ENCODE assay signal across 26 cellular contexts in genomic region chr7:52154382-52154781, GRCh38.
DNase-seq lines count a peak whose midpoint lies in the region; ATAC-seq and TF ChIP-seq lines count a peak whose summit lies in the region.
"Had no signal": no experiment of that assay in that cellular context is flagged by ENCODE, and none has a peak within 500 bp of the region (broad histone marks: within the 10 kb centered on the region; RNA-seq: fewer than 3 reads in every experiment).

No MANE protein-coding gene starts in this region.

- no peaks in the 10 kb centered on the region for H3K27me3 ChIP-seq in breast epithelium
- H3K27me3 ChIP-seq: ascending aorta, spleen, vagina had no signal

- H4K20me1 ChIP-seq in OCI-LY7 (ENCODE audit: insufficient read depth, low read length), result no peaks in the 10 kb centered on the region

- H3K27me3 Mint-ChIP-seq in MCF 10A (ENCODE audit: insufficient read depth, unreplicated experiment) (no peaks in the 10 kb centered on the region), endothelial cell (ENCODE audit: unreplicated experiment) (peaks cover 1% of the 10 kb centered on the region)
- H3K27me3 Mint-ChIP-seq in activated T-helper 2 cell treated with anti-CD3 and anti-CD28 coated beads, Interferon-gamma antibody, Interleukin-2, Interleukin-4, amounts not matched to agents 10 μg/mL and 5 μg/mL and 100 μg/mL, durations not matched to agents 14 hours and 24 hours and 36 hours (ENCODE audit: low read depth), result no peaks in the 10 kb centered on the region
- H3K27me3 Mint-ChIP-seq: activated CD8-positive, alpha-beta T cell treated with anti-CD3 and anti-CD28 coated beads for 36 hours; CD4-positive, alpha-beta memory T cell had no signal

- intact Hi-C loops in MCF 10A (cut with micrococcal nuclease), result no loop called here
- intact Hi-C loops in breast epithelium (cut with DNase I; ENCODE audit: low total_unique reads), result no loop called here
- intact Hi-C loops in OCI-LY7 (cut with micrococcal nuclease; ENCODE audit: unreplicated experiment), result no loop called here
- intact Hi-C loops in activated T-helper 2 cell treated with anti-CD3 and anti-CD28 coated beads, Interferon-gamma antibody, Interleukin-2, Interleukin-4, amounts not matched to agents 10 μg/mL and 5 μg/mL and 100 μg/mL, durations not matched to agents 14 hours and 24 hours and 36 hours (cut with micrococcal nuclease), result no loop called here

- no peaks in the 10 kb centered on the region for H3K4me1 Mint-ChIP-seq in MCF 10A (ENCODE audit: insufficient read depth, unreplicated experiment)
- no peaks in the 10 kb centered on the region for H3K4me1 Mint-ChIP-seq in endothelial cell (ENCODE audit: unreplicated experiment)
- H3K4me1 Mint-ChIP-seq in activated T-helper 2 cell treated with anti-CD3 and anti-CD28 coated beads, Interferon-gamma antibody, Interleukin-2, Interleukin-4, amounts not matched to agents 10 μg/mL and 5 μg/mL and 100 μg/mL, durations not matched to agents 14 hours and 24 hours and 36 hours (ENCODE audit: low read depth), result no peaks in the 10 kb centered on the region
- H3K4me1 Mint-ChIP-seq: CD4-positive, alpha-beta memory T cell; immature natural killer cell had no signal

- H3K36me3 ChIP-seq in breast epithelium (no peaks in the 10 kb centered on the region), OCI-LY7 (ENCODE audit: insufficient read depth, low read length) (no peaks in the 10 kb centered on the region)
- H3K36me3 ChIP-seq: ascending aorta, spleen, vagina had no signal

- H3K27ac Mint-ChIP-seq in MCF 10A (ENCODE audit: low read depth, unreplicated experiment), result no peak overlapping the region
- no peak overlapping the region for H3K27ac Mint-ChIP-seq in endothelial cell (ENCODE audit: unreplicated experiment)
- no peak overlapping the region for H3K27ac Mint-ChIP-seq in activated T-helper 2 cell treated with anti-CD3 and anti-CD28 coated beads, Interferon-gamma antibody, Interleukin-2, Interleukin-4, amounts not matched to agents 10 μg/mL and 5 μg/mL and 100 μg/mL, durations not matched to agents 14 hours and 24 hours and 36 hours
- H3K27ac Mint-ChIP-seq in activated naive CD4-positive, alpha-beta T cell treated with anti-CD3 and anti-CD28 coated beads, Interleukin-2, amount 50 U/mL, for 72 hours, result no peak overlapping the region
- H3K27ac Mint-ChIP-seq: activated CD8-positive, alpha-beta T cell treated with anti-CD3 and anti-CD28 coated beads for 36 hours; activated naive CD4-positive, alpha-beta T cell treated with anti-CD3 and anti-CD28 coated beads for 36 hours; CD4-positive, alpha-beta memory T cell; HFFc6; immature natural killer cell; T-helper 1 cell treated with Interleukin-12 subunit alpha and Interleukin-12 subunit beta and Interleukin-4 antibody, amounts not matched to agents 30 μg/mL and 1 μg/mL, for 36 hours had no signal

- peak; percentile 1 for DNase-seq in MCF 10A (ENCODE audit: unreplicated experiment)
- no peak for DNase-seq in breast epithelium (ENCODE audit: low spot score in 2 of 2)
- DNase-seq in OCI-LY7 (ENCODE audit: low spot score), result no peak
- no peak for DNase-seq in endothelial cell (ENCODE audit: low spot score)
- no peak for DNase-seq in activated T-helper 2 cell treated with anti-CD3 and anti-CD28 coated beads, Interferon-gamma antibody, Interleukin-2, Interleukin-4, amounts not matched to agents 10 μg/mL and 5 μg/mL and 100 μg/mL, durations not matched to agents 14 hours and 24 hours and 36 hours (ENCODE audit: low spot score)
- no peak for DNase-seq in ureter (ENCODE audit: low spot score)
- no peak for DNase-seq in activated naive CD4-positive, alpha-beta T cell treated with anti-CD3 and anti-CD28 coated beads, Interleukin-2, amount 50 U/mL, for 72 hours (ENCODE audit: low spot score in 2 of 2)
- DNase-seq: activated CD8-positive, alpha-beta T cell treated with anti-CD3 and anti-CD28 coated beads for 36 hours; activated naive CD4-positive, alpha-beta T cell treated with anti-CD3 and anti-CD28 coated beads for 36 hours; activated T-cell treated with anti-CD3 and anti-CD28 coated beads, Interleukin-2, amount 50 U/mL, for 1 hour; CD4-positive, alpha-beta memory T cell; DND-41; effector memory CD4-positive, alpha-beta T cell; HFFc6; immature natural killer cell; KBM-7; left ventricle myocardium superior; mucosa of descending colon; NCI-H1092; NCI-H2081; NCI-H69; spleen had no signal

- TF ChIP-seq CTCF in MCF 10A (IDR thresholded peaks at IDR 0.05; ENCODE audit: unreplicated experiment), result peak; percentile 14
- no peak for TF ChIP-seq CTCF in breast epithelium (IDR thresholded peaks at IDR 0.05)
- TF ChIP-seq CTCF in OCI-LY7 (conservative IDR thresholded peaks at IDR 0.05; ENCODE audit: low read length), result 0 out of 2 replicates have a peak, but pooled peaks have one; percentile 13
- peak; percentile 62 for TF ChIP-seq CTCF in endothelial cell (IDR thresholded peaks at IDR 0.05; ENCODE audit: unreplicated experiment)

- no TSS peak for BruUV-seq in MCF 10A (replicated peaks; lab: Mats Ljungman, UMichigan)
- BruUV-seq in OCI-LY7 (replicated peaks; lab: Mats Ljungman, UMichigan), result no TSS peak

- no peak for TF ChIP-seq POLR2A in breast epithelium (IDR thresholded peaks at IDR 0.05)

- H3K4me3 Mint-ChIP-seq in MCF 10A (ENCODE audit: unreplicated experiment) (no peak overlapping the region), endothelial cell (ENCODE audit: unreplicated experiment) (no peak overlapping the region)
- no peak overlapping the region for H3K4me3 Mint-ChIP-seq in activated T-helper 2 cell treated with anti-CD3 and anti-CD28 coated beads, Interferon-gamma antibody, Interleukin-2, Interleukin-4, amounts not matched to agents 10 μg/mL and 5 μg/mL and 100 μg/mL, durations not matched to agents 14 hours and 24 hours and 36 hours (ENCODE audit: low read depth)
- H3K4me3 Mint-ChIP-seq: activated CD8-positive, alpha-beta T cell treated with anti-CD3 and anti-CD28 coated beads for 36 hours; activated naive CD4-positive, alpha-beta T cell treated with anti-CD3 and anti-CD28 coated beads for 36 hours; CD4-positive, alpha-beta memory T cell; HFFc6; immature natural killer cell; T-helper 1 cell treated with Interleukin-12 subunit alpha and Interleukin-12 subunit beta and Interleukin-4 antibody, amounts not matched to agents 30 μg/mL and 1 μg/mL, for 36 hours had no signal

- H3K79me2 ChIP-seq in OCI-LY7 (ENCODE audit: insufficient read depth, low read depth, low read length), result no peaks in the 10 kb centered on the region

- no peak for ATAC-seq in HG03025 (IDR thresholded peaks at IDR 0.05; ENCODE audit: low FRiP score, unreplicated experiment)
- ATAC-seq in activated naive CD4-positive, alpha-beta T cell treated with anti-CD3 and anti-CD28 coated beads, Interleukin-2, amount 50 U/mL, for 72 hours, result no peak
- ATAC-seq: activated CD8-positive, alpha-beta T cell treated with anti-CD3 and anti-CD28 coated beads for 36 hours; left ventricle myocardium superior; mucosa of descending colon had no signal

- H3K36me3 Mint-ChIP-seq in MCF 10A (ENCODE audit: insufficient read depth, unreplicated experiment), result no peaks in the 10 kb centered on the region
- H3K36me3 Mint-ChIP-seq in endothelial cell (ENCODE audit: low read depth, unreplicated experiment), result no peaks in the 10 kb centered on the region
- H3K36me3 Mint-ChIP-seq in activated T-helper 2 cell treated with anti-CD3 and anti-CD28 coated beads, Interferon-gamma antibody, Interleukin-2, Interleukin-4, amounts not matched to agents 10 μg/mL and 5 μg/mL and 100 μg/mL, durations not matched to agents 14 hours and 24 hours and 36 hours (ENCODE audit: low read depth), result no peaks in the 10 kb centered on the region
- no peaks in the 10 kb centered on the region for H3K36me3 Mint-ChIP-seq in activated naive CD4-positive, alpha-beta T cell treated with anti-CD3 and anti-CD28 coated beads, Interleukin-2, amount 50 U/mL, for 72 hours
- H3K36me3 Mint-ChIP-seq: CD4-positive, alpha-beta memory T cell; immature natural killer cell had no signal

- CTCF ChIA-PET in MCF 10A (lab: Yijun Ruan, JAX) (no interaction called here), OCI-LY7 (lab: Charles Lee; ENCODE audit: unreplicated experiment) (no interaction called here)

- POLR2A ChIA-PET in MCF 10A (lab: Yijun Ruan, JAX) (no interaction called here), OCI-LY7 (lab: Charles Lee) (no interaction called here)

- H3K4me3 ChIP-seq in breast epithelium (no peak overlapping the region), OCI-LY7 (ENCODE audit: low read depth, low read length, poor library complexity, severe bottlenecking) (no peak overlapping the region)
- H3K4me3 ChIP-seq: ascending aorta, mucosa of descending colon, spleen, vagina had no signal

- no peaks in the 10 kb centered on the region for H3K9me2 ChIP-seq in OCI-LY7 (ENCODE audit: insufficient read depth, low read length)

- H3K27ac ChIP-seq in breast epithelium, result no peak overlapping the region
- no peak overlapping the region for H3K27ac ChIP-seq in OCI-LY7 (ENCODE audit: low read depth, low read length, poor library complexity, severe bottlenecking)
- H3K27ac ChIP-seq: ascending aorta, spleen, vagina had no signal

- H3K9me3 Mint-ChIP-seq in MCF 10A (ENCODE audit: unreplicated experiment), result no peaks in the 10 kb centered on the region
- H3K9me3 Mint-ChIP-seq in endothelial cell (ENCODE audit: unreplicated experiment), result no peaks in the 10 kb centered on the region
- H3K9me3 Mint-ChIP-seq in activated T-helper 2 cell treated with anti-CD3 and anti-CD28 coated beads, Interferon-gamma antibody, Interleukin-2, Interleukin-4, amounts not matched to agents 10 μg/mL and 5 μg/mL and 100 μg/mL, durations not matched to agents 14 hours and 24 hours and 36 hours, result peaks cover 16% of the 10 kb centered on the region
- H3K9me3 Mint-ChIP-seq in activated naive CD4-positive, alpha-beta T cell treated with anti-CD3 and anti-CD28 coated beads, Interleukin-2, amount 50 U/mL, for 72 hours, result peaks cover 0 to 34% of the 10 kb centered on the region in 2 donors

- H3K4me2 ChIP-seq in OCI-LY7 (ENCODE audit: low read length), result no peak overlapping the region

- H3K4me1 ChIP-seq in breast epithelium (no peaks in the 10 kb centered on the region), OCI-LY7 (ENCODE audit: insufficient read depth, low read length, poor library complexity, severe bottlenecking) (no peaks in the 10 kb centered on the region)
- H3K4me1 ChIP-seq: ascending aorta, spleen, vagina had no signal

- no peaks in the 10 kb centered on the region for H3K9me3 ChIP-seq in breast epithelium
- H3K9me3 ChIP-seq in OCI-LY7 (ENCODE audit: low read length), result no peaks in the 10 kb centered on the region
- H3K9me3 ChIP-seq: ascending aorta, mucosa of descending colon, vagina had no signal

- no peak overlapping the region for H2AFZ ChIP-seq in OCI-LY7 (ENCODE audit: low read length)

Comparison
In these comparisons a context has a peak if more than half of its experiments do, and no peak if none do; other contexts are left out.
1. CTCF ChIP-seq: peak in MCF 10A (single experiment), OCI-LY7 (single experiment) and endothelial cell (single experiment); none in breast epithelium (0 of 3).